In the genomic region with DNA sequence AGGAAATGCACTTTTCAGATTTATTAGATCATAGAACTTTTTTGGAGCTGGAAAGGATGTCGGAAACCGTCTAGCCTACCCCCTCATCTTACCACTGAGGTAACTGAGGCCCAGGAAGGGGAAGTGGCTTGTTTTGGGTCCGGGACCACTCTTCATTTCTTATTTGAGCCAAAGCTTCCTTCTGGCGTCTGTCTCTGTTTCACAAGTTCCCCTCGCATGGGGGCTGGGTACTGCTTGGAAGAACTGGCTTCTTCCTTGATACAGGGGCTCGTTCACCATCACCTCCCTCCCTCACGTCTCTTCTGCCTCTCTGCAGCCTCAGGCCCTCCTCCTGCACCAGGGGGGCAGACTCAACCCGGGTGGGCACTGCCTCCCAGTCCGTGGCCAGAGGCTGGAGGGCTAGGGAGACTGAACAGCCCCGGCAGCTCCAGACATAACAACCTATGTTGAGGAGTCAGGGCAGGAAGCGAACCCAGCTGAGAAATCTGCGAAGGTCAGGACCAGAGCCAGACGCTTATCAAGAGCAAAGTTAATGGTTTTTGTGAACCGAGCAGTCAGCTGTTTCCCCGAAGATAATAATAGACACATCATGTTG, we compare ENCODE assay signal across 11 cellular contexts. TPM values are rescaled to one million over a fixed set of nuclear protein-coding genes. Genes with fewer than 3 reads are reported as not detected.
DNase-seq lines count a peak whose midpoint lies in the region; ATAC-seq and TF ChIP-seq lines count a peak whose summit lies in the region.
"Had no signal": no experiment of that assay in that cellular context is flagged by ENCODE, and none has a peak within 500 bp of the region (broad histone marks: within the 10 kb centered on the region; RNA-seq: fewer than 3 reads in every experiment).

No MANE protein-coding gene starts in this region.

- no peaks in the 10 kb centered on the region for H3K9me3 Mint-ChIP-seq in activated naive CD8-positive, alpha-beta T cell treated with anti-CD3 and anti-CD28 coated beads for 36 hours
- no peaks in the 10 kb centered on the region for H3K9me3 Mint-ChIP-seq in activated naive CD8-positive, alpha-beta T cell treated with anti-CD3 and anti-CD28 coated beads, Interleukin-2, amount 50 U/mL, for 24 hours
- no peaks in the 10 kb centered on the region for H3K9me3 Mint-ChIP-seq in T-helper 2 cell treated with Interferon-gamma antibody and Interleukin-4, amounts not matched to agents 5 μg/mL and 100 μg/mL, for 36 hours
- H3K9me3 Mint-ChIP-seq: activated CD4-positive, alpha-beta memory T cell treated with anti-CD3 and anti-CD28 coated beads, Interleukin-2, amount 10 ng/mL, durations not matched to agents 7 days and 5 days had no signal

- peaks cover 16% of the 10 kb centered on the region for H3K4me1 Mint-ChIP-seq in activated naive CD8-positive, alpha-beta T cell treated with anti-CD3 and anti-CD28 coated beads for 36 hours
- H3K4me1 Mint-ChIP-seq in activated naive CD8-positive, alpha-beta T cell treated with anti-CD3 and anti-CD28 coated beads, Interleukin-2, amount 50 U/mL, for 24 hours: peaks cover 5% of the 10 kb centered on the region
- H3K4me1 Mint-ChIP-seq in T-helper 2 cell treated with Interferon-gamma antibody and Interleukin-4, amounts not matched to agents 5 μg/mL and 100 μg/mL, for 36 hours (ENCODE audit: low read depth): no peaks in the 10 kb centered on the region
- H3K4me1 Mint-ChIP-seq: activated CD4-positive, alpha-beta memory T cell treated with anti-CD3 and anti-CD28 coated beads, Interleukin-2, amount 10 ng/mL, durations not matched to agents 7 days and 5 days had no signal

- H3K36me3 Mint-ChIP-seq in activated naive CD8-positive, alpha-beta T cell treated with anti-CD3 and anti-CD28 coated beads for 36 hours: no peaks in the 10 kb centered on the region
- no peaks in the 10 kb centered on the region for H3K36me3 Mint-ChIP-seq in activated naive CD8-positive, alpha-beta T cell treated with anti-CD3 and anti-CD28 coated beads, Interleukin-2, amount 50 U/mL, for 24 hours (ENCODE audit: low read depth)
- no peaks in the 10 kb centered on the region for H3K36me3 Mint-ChIP-seq in T-helper 2 cell treated with Interferon-gamma antibody and Interleukin-4, amounts not matched to agents 5 μg/mL and 100 μg/mL, for 36 hours (ENCODE audit: low read depth)
- H3K36me3 Mint-ChIP-seq: activated naive CD8-positive, alpha-beta T cell had no signal

- DNase-seq in activated naive CD8-positive, alpha-beta T cell treated with anti-CD3 and anti-CD28 coated beads for 36 hours: no peak
- DNase-seq in activated naive CD8-positive, alpha-beta T cell treated with anti-CD3 and anti-CD28 coated beads, Interleukin-2, amount 50 U/mL, for 24 hours: no peak
- peak; percentile 44 for DNase-seq in Right ventricle myocardium superior
- no peak for DNase-seq in omental fat pad (ENCODE audit: low spot score)
- DNase-seq in T-helper 2 cell treated with Interferon-gamma antibody and Interleukin-4, amounts not matched to agents 5 μg/mL and 100 μg/mL, for 36 hours (ENCODE audit: low spot score): no peak
- DNase-seq in NOMO-1 treated with dmso at 0.1 percent for 144 hours (lab: John Stamatoyannopoulos, UW; ENCODE audit: unreplicated experiment): no peak
- no peak for DNase-seq in HPDE6-E6E7 (ENCODE audit: extremely low spot score)
- DNase-seq: activated CD4-positive, alpha-beta memory T cell treated with anti-CD3 and anti-CD28 coated beads, Interleukin-2, amount 10 ng/mL, durations not matched to agents 7 days and 5 days; DMS53 had no signal

- H3K27me3 Mint-ChIP-seq in activated naive CD8-positive, alpha-beta T cell treated with anti-CD3 and anti-CD28 coated beads for 36 hours: peaks cover 23% of the 10 kb centered on the region
- peaks cover 19% of the 10 kb centered on the region for H3K27me3 Mint-ChIP-seq in activated naive CD8-positive, alpha-beta T cell treated with anti-CD3 and anti-CD28 coated beads, Interleukin-2, amount 50 U/mL, for 24 hours
- H3K27me3 Mint-ChIP-seq in T-helper 2 cell treated with Interferon-gamma antibody and Interleukin-4, amounts not matched to agents 5 μg/mL and 100 μg/mL, for 36 hours (ENCODE audit: low read depth): peaks cover 23% of the 10 kb centered on the region
- H3K27me3 Mint-ChIP-seq: activated naive CD8-positive, alpha-beta T cell had no signal

- H3K4me3 Mint-ChIP-seq in activated naive CD8-positive, alpha-beta T cell treated with anti-CD3 and anti-CD28 coated beads for 36 hours: peak overlapping the region; percentile 35
- no peak overlapping the region for H3K4me3 Mint-ChIP-seq in activated naive CD8-positive, alpha-beta T cell treated with anti-CD3 and anti-CD28 coated beads, Interleukin-2, amount 50 U/mL, for 24 hours
- H3K4me3 Mint-ChIP-seq in T-helper 2 cell treated with Interferon-gamma antibody and Interleukin-4, amounts not matched to agents 5 μg/mL and 100 μg/mL, for 36 hours: no peak overlapping the region
- H3K4me3 Mint-ChIP-seq: activated CD4-positive, alpha-beta memory T cell treated with anti-CD3 and anti-CD28 coated beads, Interleukin-2, amount 10 ng/mL, durations not matched to agents 7 days and 5 days; activated naive CD8-positive, alpha-beta T cell had no signal

- ATAC-seq in activated naive CD8-positive, alpha-beta T cell treated with anti-CD3 and anti-CD28 coated beads, Interleukin-2, amount 50 U/mL, for 24 hours: no peak
- ATAC-seq in Right ventricle myocardium superior (ENCODE audit: poor library complexity) (peak; percentile 73), omental fat pad (ENCODE audit: low FRiP score) (peak; percentile 62), GM19455 (IDR thresholded peaks at IDR 0.05; ENCODE audit: unreplicated experiment) (no peak)

- no peak for TF ChIP-seq CTCF in omental fat pad (IDR thresholded peaks at IDR 0.05)

- intact Hi-C loops in Right ventricle myocardium superior (cut with DNase I): no loop called here

- H3K27ac Mint-ChIP-seq in activated naive CD8-positive, alpha-beta T cell treated with anti-CD3 and anti-CD28 coated beads for 36 hours: no peak overlapping the region
- H3K27ac Mint-ChIP-seq in activated naive CD8-positive, alpha-beta T cell treated with anti-CD3 and anti-CD28 coated beads, Interleukin-2, amount 50 U/mL, for 24 hours: no peak overlapping the region
- H3K27ac Mint-ChIP-seq in T-helper 2 cell treated with Interferon-gamma antibody and Interleukin-4, amounts not matched to agents 5 μg/mL and 100 μg/mL, for 36 hours: no peak overlapping the region
- H3K27ac Mint-ChIP-seq: activated CD4-positive, alpha-beta memory T cell treated with anti-CD3 and anti-CD28 coated beads, Interleukin-2, amount 10 ng/mL, durations not matched to agents 7 days and 5 days; activated naive CD8-positive, alpha-beta T cell had no signal

RNA-seq across cellular contexts. Expression of a gene that starts 12.9 kb away (rescaled TPM):
- not detected for total RNA-seq in activated naive CD8-positive, alpha-beta T cell treated with anti-CD3 and anti-CD28 coated beads for 36 hours
- total RNA-seq in Right ventricle myocardium superior: 40.9 TPM
- total RNA-seq in omental fat pad: 100 to 1,000 TPM in 3 of 4 donors, 10 to 100 TPM in 1; 92.8 to 402 (median 260) TPM
- total RNA-seq: activated CD4-positive, alpha-beta memory T cell treated with anti-CD3 and anti-CD28 coated beads, Interleukin-2, amount 10 ng/mL, durations not matched to agents 7 days and 5 days had no signal

RNA-seq across cellular contexts. Expression of a gene that starts 19.8 kb away (rescaled TPM):
- total RNA-seq in activated naive CD8-positive, alpha-beta T cell treated with anti-CD3 and anti-CD28 coated beads for 36 hours: not detected
- total RNA-seq in Right ventricle myocardium superior (not detected), omental fat pad (not detected)
- total RNA-seq: activated CD4-positive, alpha-beta memory T cell treated with anti-CD3 and anti-CD28 coated beads, Interleukin-2, amount 10 ng/mL, durations not matched to agents 7 days and 5 days had no signal

Comparison
In these comparisons a context has a peak if more than half of its experiments do, and no peak if none do; other contexts are left out.
1. ATAC-seq: peak in Right ventricle myocardium superior (single experiment) and omental fat pad (single experiment); none in activated naive CD8-positive, alpha-beta T cell treated with anti-CD3 and anti-CD28 coated beads, Interleukin-2, amount 50 U/mL, for 24 hours (single experiment) and GM19455 (single experiment).
2. RNA of a gene that starts 12.9 kb away (total RNA-seq): 92.8 to 402 TPM in omental fat pad and 40.9 TPM in Right ventricle myocardium superior (single experiment); not detected in activated naive CD8-positive, alpha-beta T cell treated with anti-CD3 and anti-CD28 coated beads for 36 hours; every median in the first group is over 10 times any median in the second.